15 cellular contexts compared by ENCODE assay signal in the genomic region with DNA sequence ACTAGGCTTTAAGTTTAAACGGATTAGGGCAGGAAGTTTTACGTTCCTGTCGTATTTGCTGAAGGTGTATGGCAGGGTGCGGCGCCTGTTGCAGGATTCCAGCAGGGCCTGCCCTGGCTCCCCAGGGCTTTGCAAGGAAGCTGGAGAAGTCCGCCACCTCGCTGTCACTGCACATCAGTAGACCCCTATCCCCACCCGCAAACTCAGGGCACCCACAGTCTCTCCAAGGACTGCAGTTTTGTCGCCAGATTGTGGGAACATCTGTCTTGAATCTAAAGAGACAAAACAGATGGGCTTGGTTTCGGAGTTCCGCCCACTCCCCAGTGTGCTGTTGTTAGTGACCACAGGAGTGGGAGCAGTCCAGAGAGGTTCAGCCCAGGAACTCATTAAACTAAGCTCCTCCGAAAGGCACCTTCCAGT.
DNase-seq lines count a peak whose midpoint lies in the region; ATAC-seq, FAIRE-seq and TF ChIP-seq lines count a peak whose summit lies in the region.
"Had no signal": no experiment of that assay in that cellular context is flagged by ENCODE, and none has a peak within 500 bp of the region (broad histone marks: within the 10 kb centered on the region; RNA-seq: fewer than 3 reads in every experiment).

No MANE protein-coding gene starts in this region.

- peak overlapping the region; percentile 11 for H3K56ac ChIP-seq in mesendoderm (ENCODE audit: low read length)

- CTCF ChIA-PET in A549 (lab: Yijun Ruan, JAX), result interaction anchor here (0.7 kb wide), 1 partner anchor 81 kb away, joined by 5 read pairs; no protein-coding TSS in a partner anchor

- H2AK5ac ChIP-seq in mesendoderm (ENCODE audit: low read length), result no peak overlapping the region

- TF ChIP-seq POLR2A in A549 (IDR thresholded peaks at IDR 0.05; ENCODE audit: low read length) (no peak), Peyer's patch (IDR thresholded peaks at IDR 0.05) (no peak)

- no peak for TF ChIP-seq CTCF in A549 (IDR thresholded peaks at IDR 0.05)
- peak; percentile 30 for TF ChIP-seq CTCF in bronchial epithelial cell (IDR thresholded peaks at IDR 0.05; ENCODE audit: insufficient read depth, low read length, severe bottlenecking)
- TF ChIP-seq CTCF in Peyer's patch (IDR thresholded peaks at IDR 0.05), result no peak
- no peak for TF ChIP-seq CTCF in osteocyte (IDR thresholded peaks at IDR 0.05)

- no peak overlapping the region for H4K8ac ChIP-seq in mesendoderm (ENCODE audit: low read depth, low read length)

- peak overlapping the region; percentile 73 for H3K4me2 ChIP-seq in A549
- H3K4me2 ChIP-seq in mesendoderm (ENCODE audit: low read length), result no peak overlapping the region
- H3K4me2 ChIP-seq: SK-N-SH had no signal

- no peak overlapping the region for H3K23ac ChIP-seq in mesendoderm (ENCODE audit: low read length)

- H3K27ac ChIP-seq in A549 (peak overlapping the region; percentile 83 to 93), HUES48 (ENCODE audit: low read depth, low read length) (peak overlapping the region; percentile 76), mesendoderm (ENCODE audit: low read depth, low read length) (peak overlapping the region; percentile 48), Peyer's patch (no peak overlapping the region)
- H3K27ac ChIP-seq: VCaP had no signal

- POLR2A ChIA-PET in A549 (lab: Yijun Ruan, JAX), result interaction anchor here (0.7 kb wide), 1 partner anchor 26 kb away, joined by 6 read pairs; no protein-coding TSS in a partner anchor

- H4K5ac ChIP-seq in mesendoderm (ENCODE audit: low read length), result no peak overlapping the region

- H3K4me3 Mint-ChIP-seq in osteocyte (ENCODE audit: unreplicated experiment), result no peak overlapping the region
- H3K4me3 Mint-ChIP-seq: immature natural killer cell had no signal

- no peak overlapping the region for H2BK120ac ChIP-seq in mesendoderm (ENCODE audit: low read depth, low read length)

- H3K79me2 ChIP-seq in mesendoderm (ENCODE audit: control insufficient read depth, insufficient read depth, low read length), result no peaks in the 10 kb centered on the region

- 12% methylated on average over 9 of the region's 12 CpGs for WGBS in A549 (ENCODE audit: missing lambda C conversion rate)
- WGBS in mesendoderm (ENCODE audit: extremely low coverage, insufficient coverage, low lambda C conversion rate), result no CpG with 5 or more reads among the region's 12 CpGs

- DNase-seq in A549 (ENCODE audit: low read depth in 1 of 2, low spot score in 1 of 2) (peak; percentile 40 to 90), bronchial epithelial cell (ENCODE audit: low read depth) (peak; percentile 72), mesendoderm (peak; percentile 94), Peyer's patch (no peak), NCI-H446 treated with DMSO at 0.1 percent for 48 hours (lab: John Stamatoyannopoulos, UW) (no peak), osteocyte (ENCODE audit: extremely low spot score, unreplicated experiment) (no peak)
- DNase-seq: immature natural killer cell; NCI-H187; NK-92 treated with Interleukin-12 subunit alpha and Interleukin-12 subunit beta, amount 100 ng/mL, for 24 hours; SK-N-SH; spleen had no signal

- no peak overlapping the region for H2BK5ac ChIP-seq in mesendoderm (ENCODE audit: low read length)

- H3K27me3 ChIP-seq in HUES48 (ENCODE audit: control insufficient read depth, insufficient read depth, low read length) (no peaks in the 10 kb centered on the region), bronchial epithelial cell (ENCODE audit: control insufficient read depth, insufficient read depth, low read length) (no peaks in the 10 kb centered on the region), mesendoderm (ENCODE audit: insufficient read depth, low read length, poor library complexity) (no peaks in the 10 kb centered on the region), Peyer's patch (no peaks in the 10 kb centered on the region)
- H3K27me3 ChIP-seq: spleen had no signal

- peak in 1 of 2 experiments; percentile 30; a peak in 2 of 5 replicates for TF ChIP-seq RAD21 in A549 (conservative IDR thresholded peaks at IDR 0.05 in 1 of 2, IDR thresholded peaks at IDR 0.05 in 1 of 2)

- no peaks in the 10 kb centered on the region for H3K27me3 Mint-ChIP-seq in osteocyte (ENCODE audit: unreplicated experiment)

- no peaks in the 10 kb centered on the region for H3K9me3 ChIP-seq in A549
- H3K9me3 ChIP-seq in HUES48 (ENCODE audit: control insufficient read depth, insufficient read depth, low read length), result no peaks in the 10 kb centered on the region
- H3K9me3 ChIP-seq in Peyer's patch, result no peaks in the 10 kb centered on the region
- H3K9me3 ChIP-seq: SK-N-SH, spleen had no signal

- H3K9ac ChIP-seq in HUES48 (ENCODE audit: low read depth, low read length) (no peak overlapping the region), mesendoderm (ENCODE audit: low read length) (no peak overlapping the region)
- H3K9ac ChIP-seq: SK-N-SH had no signal

- peaks cover 22% of the 10 kb centered on the region for H3K4me1 Mint-ChIP-seq in osteocyte (ENCODE audit: unreplicated experiment)

- H2BK15ac ChIP-seq in mesendoderm (replicated peaks; ENCODE audit: low read depth), result no peak overlapping the region

- FAIRE-seq in A549 (lab: Jason Lieb, UNC), result no peak
- no peak for FAIRE-seq in bronchial epithelial cell (lab: Jason Lieb, UNC)

- H3K4ac ChIP-seq in mesendoderm (ENCODE audit: low read depth, low read length), result peak overlapping the region; percentile 50

- TF ChIP-seq EP300 in A549 (IDR thresholded peaks at IDR 0.05), result no peak

- peak overlapping the region; percentile 30 for H3K18ac ChIP-seq in mesendoderm (ENCODE audit: low read length)

- no peak overlapping the region for H3K27ac Mint-ChIP-seq in osteocyte (ENCODE audit: unreplicated experiment)

- H3K79me1 ChIP-seq in mesendoderm (ENCODE audit: low read length), result no peaks in the 10 kb centered on the region

- H3K4me3 ChIP-seq in A549, result no peak overlapping the region
- H3K4me3 ChIP-seq in HUES48 (ENCODE audit: low read depth, low read length), result no peak overlapping the region
- no peak overlapping the region for H3K4me3 ChIP-seq in bronchial epithelial cell (ENCODE audit: low read depth, low read length)
- H3K4me3 ChIP-seq in mesendoderm (ENCODE audit: low read length), result no peak overlapping the region
- H3K4me3 ChIP-seq in Peyer's patch, result no peak overlapping the region
- H3K4me3 ChIP-seq: GM12878, spleen had no signal

- H3K4me1 ChIP-seq in A549, result peaks cover 59% of the 10 kb centered on the region
- H3K4me1 ChIP-seq in HUES48 (ENCODE audit: control insufficient read depth, insufficient read depth, low read length), result 0 out of 2 replicates have a peak, but pooled peaks cover 5% of the 10 kb centered on the region
- peaks cover 11% of the 10 kb centered on the region for H3K4me1 ChIP-seq in mesendoderm (ENCODE audit: control insufficient read depth, low read depth, low read length)
- H3K4me1 ChIP-seq in Peyer's patch, result no peaks in the 10 kb centered on the region
- H3K4me1 ChIP-seq: spleen had no signal

- peaks cover 5% of the 10 kb centered on the region for H3K9me3 Mint-ChIP-seq in osteocyte (ENCODE audit: unreplicated experiment)

- no peaks in the 10 kb centered on the region for H3K36me3 ChIP-seq in HUES48 (ENCODE audit: control insufficient read depth, insufficient read depth, low read length)
- no peaks in the 10 kb centered on the region for H3K36me3 ChIP-seq in bronchial epithelial cell (ENCODE audit: control insufficient read depth, insufficient read depth, low read length)
- H3K36me3 ChIP-seq in mesendoderm (ENCODE audit: control insufficient read depth, insufficient read depth, low read length), result no peaks in the 10 kb centered on the region
- no peaks in the 10 kb centered on the region for H3K36me3 ChIP-seq in Peyer's patch
- H3K36me3 ChIP-seq: spleen had no signal

- H3K36me3 Mint-ChIP-seq in osteocyte (ENCODE audit: unreplicated experiment), result no peaks in the 10 kb centered on the region
- H3K36me3 Mint-ChIP-seq: immature natural killer cell had no signal

- peak; percentile 79 to 85 for ATAC-seq in A549
- no peak for ATAC-seq in HG03159 (IDR thresholded peaks at IDR 0.05; ENCODE audit: unreplicated experiment)
- ATAC-seq: GM12878 had no signal

TF ChIP-seq in A549, 52 proteins besides CTCF, POLR2A, EP300 and RAD21 (continues in another document):
- peak; percentile 24; the same call in 1 of the 2 replicates for TF ChIP-seq MAX (IDR thresholded peaks at IDR 0.05)
- TF ChIP-seq, protein P1, sequence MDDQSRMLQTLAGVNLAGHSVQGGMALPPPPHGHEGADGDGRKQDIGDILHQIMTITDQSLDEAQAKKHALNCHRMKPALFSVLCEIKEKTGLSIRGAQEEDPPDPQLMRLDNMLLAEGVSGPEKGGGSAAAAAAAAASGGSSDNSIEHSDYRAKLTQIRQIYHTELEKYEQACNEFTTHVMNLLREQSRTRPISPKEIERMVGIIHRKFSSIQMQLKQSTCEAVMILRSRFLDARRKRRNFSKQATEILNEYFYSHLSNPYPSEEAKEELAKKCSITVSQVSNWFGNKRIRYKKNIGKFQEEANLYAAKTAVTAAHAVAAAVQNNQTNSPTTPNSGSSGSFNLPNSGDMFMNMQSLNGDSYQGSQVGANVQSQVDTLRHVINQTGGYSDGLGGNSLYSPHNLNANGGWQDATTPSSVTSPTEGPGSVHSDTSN (IDR thresholded peaks at IDR 0.05), result no peak
- 0 out of 2 replicates have a peak, but pooled peaks have one; percentile 35 for TF ChIP-seq EHF (CRISPR knock-in tag; IDR thresholded peaks at IDR 0.05)
- no peak for TF ChIP-seq CHD2 (IDR thresholded peaks at IDR 0.05; ENCODE audit: low read length, partially characterized antibody)
- TF ChIP-seq SMC3 (IDR thresholded peaks at IDR 0.05), result peak; percentile 17; the same call in 1 of the 3 replicates
- TF ChIP-seq ELK1 (IDR thresholded peaks at IDR 0.05; ENCODE audit: low read depth, low read length), result no peak
- 0 out of 5 replicates have a peak, but pooled peaks of 1 of the 2 experiments have one; percentile 24 for TF ChIP-seq JUN (IDR thresholded peaks at IDR 0.05)
- no peak for TF ChIP-seq FOSL2 (IDR thresholded peaks at IDR 0.05)
- TF ChIP-seq FOSL2 (CRISPR knock-in tag; IDR thresholded peaks at IDR 0.05), result no peak
- TF ChIP-seq HOXA7 (CRISPR knock-in tag; IDR thresholded peaks at IDR 0.05), result no peak

Comparison
In these comparisons a context has a peak if more than half of its experiments do, and no peak if none do; other contexts are left out.
1. DNase-seq: peak in A549 (2 of 2), bronchial epithelial cell (single experiment) and mesendoderm (single experiment); none in Peyer's patch (0 of 3), NCI-H446 treated with DMSO at 0.1 percent for 48 hours (single experiment) and osteocyte (single experiment).
2. H3K27ac ChIP-seq: peak in A549 (2 of 2), HUES48 (single experiment) and mesendoderm (single experiment); none in Peyer's patch (0 of 4).